ENCODE assay signal across 36 cellular contexts in the genomic region with DNA sequence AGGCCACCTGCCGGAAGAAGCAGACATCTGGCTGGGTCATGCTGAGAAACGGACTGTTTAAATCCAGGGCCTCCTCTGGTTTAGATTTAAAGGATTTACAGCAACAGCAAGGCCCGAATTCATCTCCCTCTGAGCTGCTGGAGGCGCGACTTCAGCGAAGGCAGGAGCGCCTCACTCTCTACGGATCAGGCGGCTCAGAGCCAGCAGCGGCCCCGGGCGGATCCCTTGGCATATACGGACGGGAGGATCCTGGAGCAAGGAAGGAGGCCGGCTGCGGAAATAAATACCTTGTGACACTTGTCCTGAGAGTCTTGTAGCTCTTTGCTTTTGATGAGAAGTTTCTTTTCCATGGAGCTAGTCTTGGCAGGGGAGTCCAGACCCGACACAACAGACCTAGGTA.
"Had no signal": no experiment of that assay in that cellular context is flagged by ENCODE, and none has a peak within 500 bp of the region (broad histone marks: within the 10 kb centered on the region; RNA-seq: fewer than 3 reads in every experiment).

No MANE protein-coding gene starts in this region.

- H3K27me3 ChIP-seq: adrenal gland, ascending aorta, body of pancreas, brain microvascular endothelial cell, breast epithelium, cardiac muscle cell had no signal

- H3K36me3 ChIP-seq: adrenal gland, ascending aorta, brain microvascular endothelial cell, breast epithelium, cardiac muscle cell had no signal

- H3K9me3 ChIP-seq: adrenal gland, ascending aorta, body of pancreas, breast epithelium had no signal

- H3K27ac ChIP-seq: adrenal gland, ascending aorta, body of pancreas, brain microvascular endothelial cell, breast epithelium, cardiac muscle cell had no signal

- H3K27ac Mint-ChIP-seq: activated naive CD4-positive, alpha-beta T cell treated with anti-CD3 and anti-CD28 coated beads for 36 hours; activated naive CD4-positive, alpha-beta T cell treated with anti-CD3 and anti-CD28 coated beads, Interleukin-2, amount 10 ng/mL, durations not matched to agents 7 days and 5 days; activated naive CD4-positive, alpha-beta T cell treated with anti-CD3 and anti-CD28 coated beads, Interleukin-2, amount 50 U/mL, for 24 hours; activated naive CD8-positive, alpha-beta T cell; activated naive CD8-positive, alpha-beta T cell treated with anti-CD3 and anti-CD28 coated beads for 36 hours; activated naive CD8-positive, alpha-beta T cell treated with anti-CD3 and anti-CD28 coated beads, Interleukin-2, amount 10 ng/mL, durations not matched to agents 7 days and 5 days; activated naive CD8-positive, alpha-beta T cell treated with anti-CD3 and anti-CD28 coated beads, Interleukin-2, amount 50 U/mL, for 24 hours; activated T-cell treated with anti-CD3 and anti-CD28 coated beads, Interleukin-2, amount 50 U/mL, for 72 hours; activated T-helper 17 cell treated with anti-CD3 and anti-CD28 coated beads, Interleukin-2, amount 50 U/mL, for 72 hours; brain had no signal

- H3K4me3 ChIP-seq: adrenal gland, ascending aorta, body of pancreas, breast epithelium, cardiac muscle cell had no signal

- ATAC-seq: activated naive CD4-positive, alpha-beta T cell treated with anti-CD3 and anti-CD28 coated beads, Interleukin-2, amount 50 U/mL, for 72 hours; activated naive CD8-positive, alpha-beta T cell treated with anti-CD3 and anti-CD28 coated beads, Interleukin-2, amount 50 U/mL, for 24 hours; activated T-cell treated with anti-CD3 and anti-CD28 coated beads, Interleukin-2, amount 50 U/mL, for 4 hours; activated T-cell treated with anti-CD3 and anti-CD28 coated beads, Interleukin-2, amount 50 U/mL, for 72 hours; activated T-helper 17 cell treated with anti-CD3 and anti-CD28 coated beads, Interleukin-2, amount 50 U/mL, for 72 hours; body of pancreas had no signal

- H3K4me3 Mint-ChIP-seq: activated naive CD4-positive, alpha-beta T cell treated with anti-CD3 and anti-CD28 coated beads for 36 hours; activated naive CD4-positive, alpha-beta T cell treated with anti-CD3 and anti-CD28 coated beads, Interleukin-2, amount 10 ng/mL, durations not matched to agents 7 days and 5 days; activated naive CD4-positive, alpha-beta T cell treated with anti-CD3 and anti-CD28 coated beads, Interleukin-2, amount 50 U/mL, for 24 hours; activated naive CD8-positive, alpha-beta T cell; activated naive CD8-positive, alpha-beta T cell treated with anti-CD3 and anti-CD28 coated beads for 36 hours; activated naive CD8-positive, alpha-beta T cell treated with anti-CD3 and anti-CD28 coated beads, Interleukin-2, amount 10 ng/mL, durations not matched to agents 7 days and 5 days; activated naive CD8-positive, alpha-beta T cell treated with anti-CD3 and anti-CD28 coated beads, Interleukin-2, amount 50 U/mL, for 24 hours; activated T-cell treated with anti-CD3 and anti-CD28 coated beads, Interleukin-2, amount 50 U/mL, for 24 hours; activated T-cell treated with anti-CD3 and anti-CD28 coated beads, Interleukin-2, amount 50 U/mL, for 4 hours; activated T-cell treated with anti-CD3 and anti-CD28 coated beads, Interleukin-2, amount 50 U/mL, for 72 hours; activated T-helper 1 cell treated with anti-CD3 and anti-CD28 coated beads, Interleukin-12 subunit alpha, Interleukin-12 subunit beta, Interleukin-2, Interleukin-4 antibody, amounts not matched to agents 30 ng/mL and 10 ng/mL and 1 ng/mL, durations not matched to agents 14 hours and 24 hours and 36 hours; activated T-helper 17 cell treated with anti-CD3 and anti-CD28 coated beads, Interleukin-2, amount 50 U/mL, for 72 hours; brain; central memory CD8-positive, alpha-beta T cell had no signal

- H3K4me1 Mint-ChIP-seq: activated naive CD4-positive, alpha-beta T cell treated with anti-CD3 and anti-CD28 coated beads, Interleukin-2, amount 50 U/mL, for 24 hours; central memory CD8-positive, alpha-beta T cell had no signal

- DNase-seq: activated effector memory CD4-positive, alpha-beta T cell treated with anti-CD3 and anti-CD28 coated beads, Interleukin-2, amount 50 U/mL, for 16 hours; activated effector memory CD4-positive, alpha-beta T cell treated with Interleukin-2 at 50 U/mL for 16 hours; activated gamma-delta T cell; activated gamma-delta T cell treated with Interleukin-2 at 50 U/mL for 16 hours; activated naive CD4-positive, alpha-beta T cell; activated naive CD4-positive, alpha-beta T cell treated with anti-CD3 and anti-CD28 coated beads for 36 hours; activated naive CD4-positive, alpha-beta T cell treated with anti-CD3 and anti-CD28 coated beads, Interleukin-2, amount 10 ng/mL, durations not matched to agents 7 days and 5 days; activated naive CD4-positive, alpha-beta T cell treated with anti-CD3 and anti-CD28 coated beads, Interleukin-2, amount 50 U/mL, for 16 hours; activated naive CD4-positive, alpha-beta T cell treated with Interleukin-2 at 50 U/mL for 16 hours; activated naive CD8-positive, alpha-beta T cell treated with anti-CD3 and anti-CD28 coated beads for 36 hours; activated naive CD8-positive, alpha-beta T cell treated with anti-CD3 and anti-CD28 coated beads, Interleukin-2, amount 10 ng/mL, durations not matched to agents 7 days and 5 days; activated naive CD8-positive, alpha-beta T cell treated with anti-CD3 and anti-CD28 coated beads, Interleukin-2, amount 50 U/mL, for 24 hours; activated T-cell treated with anti-CD3 and anti-CD28 coated beads, Interleukin-2, amount 50 U/mL, for 24 hours; activated T-cell treated with anti-CD3 and anti-CD28 coated beads, Interleukin-2, amount 50 U/mL, for 4 hours; activated T-cell treated with anti-CD3 and anti-CD28 coated beads, Interleukin-2, amount 50 U/mL, for 48 hours; activated T-cell treated with anti-CD3 and anti-CD28 coated beads, Interleukin-2, amount 50 U/mL, for 72 hours; adrenal gland; amniotic stem cell; amygdala; anterior cingulate cortex; aorta; body of pancreas; brain microvascular endothelial cell; caudate nucleus; central memory CD4-positive, alpha-beta T cell; cerebellar nuclear complex had no signal

- H3K27me3 Mint-ChIP-seq: activated naive CD4-positive, alpha-beta T cell treated with anti-CD3 and anti-CD28 coated beads, Interleukin-2, amount 10 ng/mL, durations not matched to agents 7 days and 5 days; activated naive CD4-positive, alpha-beta T cell treated with anti-CD3 and anti-CD28 coated beads, Interleukin-2, amount 50 U/mL, for 24 hours; activated naive CD8-positive, alpha-beta T cell; activated naive CD8-positive, alpha-beta T cell treated with anti-CD3 and anti-CD28 coated beads for 36 hours; activated naive CD8-positive, alpha-beta T cell treated with anti-CD3 and anti-CD28 coated beads, Interleukin-2, amount 10 ng/mL, durations not matched to agents 7 days and 5 days; activated naive CD8-positive, alpha-beta T cell treated with anti-CD3 and anti-CD28 coated beads, Interleukin-2, amount 50 U/mL, for 24 hours; activated T-cell treated with anti-CD3 and anti-CD28 coated beads, Interleukin-2, amount 50 U/mL, for 24 hours; activated T-helper 17 cell treated with anti-CD3 and anti-CD28 coated beads, Interleukin-2, amount 50 U/mL, for 72 hours; brain; central memory CD8-positive, alpha-beta T cell had no signal

- H3K9me3 Mint-ChIP-seq: activated naive CD4-positive, alpha-beta T cell treated with anti-CD3 and anti-CD28 coated beads, Interleukin-2, amount 10 ng/mL, durations not matched to agents 7 days and 5 days; activated naive CD4-positive, alpha-beta T cell treated with anti-CD3 and anti-CD28 coated beads, Interleukin-2, amount 50 U/mL, for 24 hours; activated naive CD4-positive, alpha-beta T cell treated with anti-CD3 and anti-CD28 coated beads, Interleukin-2, amount 50 U/mL, for 72 hours; activated naive CD8-positive, alpha-beta T cell treated with anti-CD3 and anti-CD28 coated beads, Interleukin-2, amount 50 U/mL, for 24 hours; activated T-cell treated with anti-CD3 and anti-CD28 coated beads, Interleukin-2, amount 50 U/mL, for 24 hours; activated T-helper 1 cell treated with anti-CD3 and anti-CD28 coated beads, Interleukin-12 subunit alpha, Interleukin-12 subunit beta, Interleukin-2, Interleukin-4 antibody, amounts not matched to agents 30 ng/mL and 10 ng/mL and 1 ng/mL, durations not matched to agents 14 hours and 24 hours and 36 hours; activated T-helper 17 cell treated with anti-CD3 and anti-CD28 coated beads, Interleukin-2, amount 50 U/mL, for 72 hours; central memory CD8-positive, alpha-beta T cell had no signal
